In genomic region chr5:150989695-150990094, GRCh38 we compare ENCODE assay signal across 2 cellular contexts.
TF ChIP-seq lines count a peak whose summit lies in the region.

No MANE protein-coding gene starts in this region.

TF ChIP-seq in SK-N-SH, 30 proteins besides CTCF, POLR2A, EP300 and RAD21:
- TF ChIP-seq YY1 (IDR thresholded peaks at IDR 0.05; ENCODE audit: low read depth) = no peak
- TF ChIP-seq CHD2 (IDR thresholded peaks at IDR 0.05; ENCODE audit: low read length, partially characterized antibody) = no peak

TF ChIP-seq in HepG2, 621 proteins besides CTCF, POLR2A, EP300 and RAD21:
- TF ChIP-seq ZFP37 (CRISPR knock-in tag; IDR thresholded peaks at IDR 0.05; ENCODE audit: borderline replicate concordance) (no peak), MBNL3 (CRISPR knock-in tag; conservative IDR thresholded peaks at IDR 0.05) (no peak), TFE3 (CRISPR knock-in tag; IDR thresholded peaks at IDR 0.05) (no peak), ZNF235 (CRISPR knock-in tag; IDR thresholded peaks at IDR 0.05; ENCODE audit: borderline replicate concordance) (no peak), STAG1 (CRISPR knock-in tag; IDR thresholded peaks at IDR 0.05) (peak; percentile 61), REST (IDR thresholded peaks at IDR 0.05; ENCODE audit: borderline replicate concordance in 1 of 2, low read depth in 1 of 2, low read length in 2 of 2) (no peak)
